1 cellular context compared by ENCODE assay signal in genomic region chr12:123410041-123410412, GRCh38.
TF ChIP-seq lines count a peak whose summit lies in the region.

No MANE protein-coding gene starts in this region.

TF ChIP-seq in HCT116, 20 proteins besides CTCF, POLR2A, EP300 and RAD21:
- TF ChIP-seq ZBTB33 (IDR thresholded peaks at IDR 0.05; ENCODE audit: extremely low read depth, insufficient replicate concordance, low read length) = no peak
- no peak for TF ChIP-seq YY1 (IDR thresholded peaks at IDR 0.05; ENCODE audit: extremely low read depth, insufficient replicate concordance, low read depth, low read length)
- TF ChIP-seq POLR2AphosphoS5 (IDR thresholded peaks at IDR 0.05; ENCODE audit: low read depth, low read length) = peak; percentile 34; the same call in 1 of the 2 replicates
